29 cellular contexts compared by ENCODE assay signal in the genomic region with DNA sequence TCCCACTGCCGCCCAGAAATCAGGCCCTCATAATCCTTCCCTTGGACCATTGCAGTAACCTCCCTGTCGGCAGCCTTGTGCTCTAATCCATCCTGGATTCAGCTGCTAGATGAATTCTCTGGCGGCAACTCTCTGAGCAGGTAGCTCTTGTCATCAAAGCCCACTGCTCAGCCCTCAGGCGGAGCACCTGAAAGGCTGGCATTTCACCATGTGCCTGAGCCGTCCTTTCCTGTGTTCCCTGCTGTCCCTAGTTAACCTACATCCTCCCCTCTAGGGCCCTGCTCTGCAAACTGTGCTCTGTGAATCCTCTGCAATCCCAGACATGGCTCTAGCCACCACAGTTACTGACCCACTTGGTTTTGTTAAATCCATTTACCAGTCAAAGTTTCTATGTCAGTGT.
"Had no signal": no experiment of that assay in that cellular context is flagged by ENCODE, and none has a peak within 500 bp of the region (broad histone marks: within the 10 kb centered on the region; RNA-seq: fewer than 3 reads in every experiment).

No MANE protein-coding gene starts in this region.

- H3K4me3 Mint-ChIP-seq: activated CD4-positive, alpha-beta memory T cell treated with anti-CD3 and anti-CD28 coated beads, Interleukin-2, amount 10 ng/mL, durations not matched to agents 7 days and 5 days; activated CD4-positive, alpha-beta T cell treated with anti-CD3 and anti-CD28 coated beads, Interleukin-2, amount 10 ng/mL, durations not matched to agents 7 days and 5 days; activated naive CD4-positive, alpha-beta T cell treated with anti-CD3 and anti-CD28 coated beads, Interleukin-2, amount 10 ng/mL, durations not matched to agents 7 days and 5 days; activated naive CD8-positive, alpha-beta T cell treated with anti-CD3 and anti-CD28 coated beads, Interleukin-2, amount 10 ng/mL, durations not matched to agents 7 days and 5 days; activated T-cell treated with anti-CD3 and anti-CD28 coated beads, Interleukin-2, amount 50 U/mL, for 24 hours; activated T-cell treated with anti-CD3 and anti-CD28 coated beads, Interleukin-2, amount 50 U/mL, for 72 hours; dendritic cell treated with granulocyte-macrophage colony-stimulating factor and Interleukin-4, amounts not matched to agents 40 ng/mL and 50 ng/mL, for 4 days; endodermal cell had no signal

- H3K27me3 ChIP-seq: brain microvascular endothelial cell, dorsolateral prefrontal cortex had no signal

- H3K27ac ChIP-seq: brain microvascular endothelial cell, coronary artery, dorsolateral prefrontal cortex had no signal

- H3K4me1 Mint-ChIP-seq: activated CD4-positive, alpha-beta memory T cell treated with anti-CD3 and anti-CD28 coated beads, Interleukin-2, amount 10 ng/mL, durations not matched to agents 7 days and 5 days; activated CD4-positive, alpha-beta T cell treated with anti-CD3 and anti-CD28 coated beads, Interleukin-2, amount 10 ng/mL, durations not matched to agents 7 days and 5 days; activated naive CD4-positive, alpha-beta T cell treated with anti-CD3 and anti-CD28 coated beads, Interleukin-2, amount 10 ng/mL, durations not matched to agents 7 days and 5 days; activated naive CD8-positive, alpha-beta T cell treated with anti-CD3 and anti-CD28 coated beads, Interleukin-2, amount 10 ng/mL, durations not matched to agents 7 days and 5 days had no signal

- H3K27me3 Mint-ChIP-seq: activated CD4-positive, alpha-beta memory T cell treated with anti-CD3 and anti-CD28 coated beads, Interleukin-2, amount 10 ng/mL, durations not matched to agents 7 days and 5 days; activated CD4-positive, alpha-beta T cell treated with anti-CD3 and anti-CD28 coated beads, Interleukin-2, amount 10 ng/mL, durations not matched to agents 7 days and 5 days; activated naive CD4-positive, alpha-beta T cell treated with anti-CD3 and anti-CD28 coated beads, Interleukin-2, amount 10 ng/mL, durations not matched to agents 7 days and 5 days; activated naive CD8-positive, alpha-beta T cell treated with anti-CD3 and anti-CD28 coated beads, Interleukin-2, amount 10 ng/mL, durations not matched to agents 7 days and 5 days; activated T-cell treated with anti-CD3 and anti-CD28 coated beads, Interleukin-2, amount 50 U/mL, for 24 hours had no signal

- ATAC-seq: activated naive CD4-positive, alpha-beta T cell treated with anti-CD3 and anti-CD28 coated beads, Interleukin-2, amount 50 U/mL, for 72 hours; activated T-cell treated with anti-CD3 and anti-CD28 coated beads, Interleukin-2, amount 50 U/mL, for 72 hours; esophagus mucosa had no signal

- DNase-seq: activated CD4-positive, alpha-beta memory T cell treated with anti-CD3 and anti-CD28 coated beads, Interleukin-2, amount 10 ng/mL, durations not matched to agents 7 days and 5 days; activated CD4-positive, alpha-beta T cell treated with anti-CD3 and anti-CD28 coated beads for 1 hour; activated CD4-positive, alpha-beta T cell treated with anti-CD3 and anti-CD28 coated beads for 4 hours; activated CD4-positive, alpha-beta T cell treated with anti-CD3 and anti-CD28 coated beads, Interleukin-2, amount 10 ng/mL, durations not matched to agents 7 days and 5 days; activated CD4-positive, alpha-beta T cell treated with anti-CD3 and anti-CD28 coated beads, Interleukin-2, amount 50 U/mL, for 4 hours; activated CD8-positive, alpha-beta memory T cell treated with anti-CD3 and anti-CD28 coated beads, Interleukin-2, amount 50 U/mL, for 48 hours; activated gamma-delta T cell; activated naive CD4-positive, alpha-beta T cell; activated naive CD4-positive, alpha-beta T cell treated with anti-CD3 and anti-CD28 coated beads, Interleukin-2, amount 10 ng/mL, durations not matched to agents 7 days and 5 days; activated naive CD8-positive, alpha-beta T cell treated with anti-CD3 and anti-CD28 coated beads, Interleukin-2, amount 10 ng/mL, durations not matched to agents 7 days and 5 days; activated T-cell treated with anti-CD3 and anti-CD28 coated beads for 4 hours; activated T-cell treated with anti-CD3 and anti-CD28 coated beads, Interleukin-2, amount 50 U/mL, for 24 hours; activated T-cell treated with anti-CD3 and anti-CD28 coated beads, Interleukin-2, amount 50 U/mL, for 72 hours; amniotic stem cell; anterior cingulate cortex; brain microvascular endothelial cell; cerebellar nuclear complex; effector memory CD4-positive, alpha-beta T cell; endodermal cell; foreskin fibroblast; head of caudate nucleus; T-helper 2 cell had no signal

- H3K36me3 ChIP-seq: brain microvascular endothelial cell had no signal

- H3K27ac Mint-ChIP-seq: activated CD4-positive, alpha-beta memory T cell treated with anti-CD3 and anti-CD28 coated beads, Interleukin-2, amount 10 ng/mL, durations not matched to agents 7 days and 5 days; activated CD4-positive, alpha-beta T cell treated with anti-CD3 and anti-CD28 coated beads, Interleukin-2, amount 10 ng/mL, durations not matched to agents 7 days and 5 days; activated naive CD4-positive, alpha-beta T cell treated with anti-CD3 and anti-CD28 coated beads, Interleukin-2, amount 10 ng/mL, durations not matched to agents 7 days and 5 days; activated naive CD4-positive, alpha-beta T cell treated with anti-CD3 and anti-CD28 coated beads, Interleukin-2, amount 50 U/mL, for 72 hours; activated naive CD8-positive, alpha-beta T cell treated with anti-CD3 and anti-CD28 coated beads, Interleukin-2, amount 10 ng/mL, durations not matched to agents 7 days and 5 days; activated T-cell treated with anti-CD3 and anti-CD28 coated beads, Interleukin-2, amount 50 U/mL, for 24 hours; activated T-cell treated with anti-CD3 and anti-CD28 coated beads, Interleukin-2, amount 50 U/mL, for 72 hours; dendritic cell treated with granulocyte-macrophage colony-stimulating factor and Interleukin-4, amounts not matched to agents 40 ng/mL and 50 ng/mL, for 4 days; endodermal cell had no signal

- H3K4me3 ChIP-seq: coronary artery, dorsolateral prefrontal cortex had no signal

- FAIRE-seq: astrocyte, frontal cortex had no signal

- H3K36me3 Mint-ChIP-seq: activated naive CD4-positive, alpha-beta T cell treated with anti-CD3 and anti-CD28 coated beads, Interleukin-2, amount 10 ng/mL, durations not matched to agents 7 days and 5 days; activated naive CD4-positive, alpha-beta T cell treated with anti-CD3 and anti-CD28 coated beads, Interleukin-2, amount 50 U/mL, for 72 hours; activated naive CD8-positive, alpha-beta T cell treated with anti-CD3 and anti-CD28 coated beads, Interleukin-2, amount 10 ng/mL, durations not matched to agents 7 days and 5 days had no signal

- H3K9me3 Mint-ChIP-seq: dendritic cell treated with granulocyte-macrophage colony-stimulating factor and Interleukin-4, amounts not matched to agents 40 ng/mL and 50 ng/mL, for 4 days; endodermal cell had no signal
